Comparison of ENCODE assay signal across 21 cellular contexts in the genomic region with DNA sequence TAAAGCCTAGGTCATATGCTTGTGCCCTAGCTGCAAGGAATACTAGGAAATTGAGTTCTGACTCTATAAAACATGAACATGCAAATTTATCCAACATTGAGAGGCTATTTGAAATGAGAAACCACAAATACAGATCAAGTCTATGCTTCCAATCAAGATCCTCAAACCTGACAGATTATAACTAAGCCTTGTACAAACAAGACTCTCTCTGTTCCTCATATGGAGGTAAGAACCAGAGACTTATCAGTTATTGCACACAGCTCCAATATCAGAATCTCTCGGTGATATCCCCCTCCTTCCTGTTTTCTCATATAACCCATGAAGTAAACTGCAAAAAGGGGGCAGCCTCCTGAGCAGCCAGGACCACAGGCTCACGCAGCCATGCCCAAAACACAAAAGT. TPM values are rescaled to one million over a fixed set of nuclear protein-coding genes. Genes with fewer than 3 reads are reported as not detected.
DNase-seq lines count a peak whose midpoint lies in the region; ATAC-seq, FAIRE-seq and TF ChIP-seq lines count a peak whose summit lies in the region.
"Had no signal": no experiment of that assay in that cellular context is flagged by ENCODE, and none has a peak within 500 bp of the region (broad histone marks: within the 10 kb centered on the region; RNA-seq: fewer than 3 reads in every experiment).

No MANE protein-coding gene starts in this region.

- RAD21 ChIA-PET in GM12878 (lab: Charles Lee; ENCODE audit: unreplicated experiment): interaction anchor here (0.7 to 10.4 kb wide), 18 partner anchors 8 to 240 kb away, joined by 3 to 513 read pairs (median 4); a partner anchor contains a TSS

- SMC1A ChIA-PET in GM12878 (lab: Charles Lee; ENCODE audit: uncharacterized antibody, unreplicated experiment): interaction anchor here (0.7 to 12.4 kb wide), 24 partner anchors 8 to 236 kb away, joined by 3 to 555 read pairs (median 4); a partner anchor contains a TSS

- H3K27me3 Mint-ChIP-seq in activated T-cell treated with anti-CD3 and anti-CD28 coated beads, Interleukin-2, amount 50 U/mL, for 24 hours: no peaks in the 10 kb centered on the region

- H3K4me3 Mint-ChIP-seq in activated T-cell treated with anti-CD3 and anti-CD28 coated beads, Interleukin-2, amount 50 U/mL, for 24 hours: no peak overlapping the region

- H3K4me3 ChIP-seq in OCI-LY3 (ENCODE audit: low read length) (no peak overlapping the region), GM12878 (no peak overlapping the region)
- H3K4me3 ChIP-seq: MG63 had no signal

- H3K36me3 ChIP-seq in OCI-LY3 (replicated peaks; ENCODE audit: low read depth, low read length): no peaks in the 10 kb centered on the region
- peaks cover 0 to 3% of the 10 kb centered on the region in 2 experiments; a peak in 2 of 4 replicates for H3K36me3 ChIP-seq in GM12878 (ENCODE audit: control insufficient read depth in 2 of 2, insufficient read depth in 2 of 2, low read length in 1 of 2)
- H3K36me3 ChIP-seq: MG63 had no signal

- no peak for TF ChIP-seq EP300 in GM12878 (IDR thresholded peaks at IDR 0.05; ENCODE audit: borderline replicate concordance in 1 of 2, control insufficient read depth in 1 of 2, low read depth in 2 of 2, low read length in 2 of 2)

- H3K9me3 Mint-ChIP-seq in activated T-cell treated with anti-CD3 and anti-CD28 coated beads, Interleukin-2, amount 50 U/mL, for 24 hours: no peaks in the 10 kb centered on the region

- no peak for TF ChIP-seq POLR2A in GM12878 (IDR thresholded peaks at IDR 0.05; ENCODE audit: low read depth, low read length)

- WGBS in GM12878 (ENCODE audit: insufficient coverage, insufficient replicate concordance, low lambda C conversion rate, missing lambda C conversion rate): 95% methylated on average over 2 of the region's 2 CpGs

- peaks cover 58% of the 10 kb centered on the region for H4K20me1 ChIP-seq in OCI-LY3 (ENCODE audit: insufficient read depth, low read length)
- 0 out of 2 replicates have a peak, but pooled peaks cover 3% of the 10 kb centered on the region for H4K20me1 ChIP-seq in GM12878 (ENCODE audit: control insufficient read depth, insufficient read depth)

- H3K4me1 Mint-ChIP-seq in activated T-cell treated with anti-CD3 and anti-CD28 coated beads, Interleukin-2, amount 50 U/mL, for 24 hours (ENCODE audit: low read depth): peaks cover 54% of the 10 kb centered on the region

- BruUV-seq in GM12878 (replicated peaks; lab: Mats Ljungman, UMichigan): no TSS peak

- H3K79me2 ChIP-seq in OCI-LY3 (ENCODE audit: low read length) (peaks cover 97% of the 10 kb centered on the region), GM12878 (ENCODE audit: control insufficient read depth, insufficient read depth, low read length) (peaks cover 89% of the 10 kb centered on the region)

- in situ Hi-C loops in GM12878 (cut with MboI): no loop called here

- no peaks in the 10 kb centered on the region for H3K27me3 ChIP-seq in OCI-LY3 (ENCODE audit: low read depth, low read length)
- H3K27me3 ChIP-seq in GM12878 (replicated peaks in 1 of 2; ENCODE audit: control insufficient read depth in 2 of 2, insufficient read depth in 2 of 2, low read length in 1 of 2): no peaks in the 10 kb centered on the region

- H3K27ac Mint-ChIP-seq in activated T-cell treated with anti-CD3 and anti-CD28 coated beads, Interleukin-2, amount 50 U/mL, for 24 hours: peak overlapping the region; percentile 18

- no peak for TF ChIP-seq CTCF in OCI-LY3 (IDR thresholded peaks at IDR 0.05; ENCODE audit: low read depth, low read length)
- no peak for TF ChIP-seq CTCF in GM12878 (IDR thresholded peaks at IDR 0.05 in 2 of 3, conservative IDR thresholded peaks at IDR 0.05 in 1 of 3; ENCODE audit: control insufficient read depth in 2 of 3, extremely low read depth in 1 of 3, insufficient read depth in 1 of 3, low read depth in 3 of 3, low read length in 3 of 3)

- no peak for TF ChIP-seq RAD21 in GM12878 (IDR thresholded peaks at IDR 0.05; ENCODE audit: insufficient read depth, low read depth, low read length)

- H3K4me1 ChIP-seq in OCI-LY3 (ENCODE audit: low read length): peaks cover 64% of the 10 kb centered on the region
- peaks cover 18% of the 10 kb centered on the region for H3K4me1 ChIP-seq in GM12878 (ENCODE audit: control insufficient read depth, insufficient read depth, low read length)

- peak overlapping the region; percentile 39 for H3K4me2 ChIP-seq in OCI-LY3 (ENCODE audit: low read length)
- no peak overlapping the region for H3K4me2 ChIP-seq in GM12878 (ENCODE audit: control insufficient read depth, insufficient read depth)

- H3K36me3 Mint-ChIP-seq in activated T-cell treated with anti-CD3 and anti-CD28 coated beads, Interleukin-2, amount 50 U/mL, for 24 hours (ENCODE audit: low read depth): peaks cover 4% of the 10 kb centered on the region

- H3K9ac ChIP-seq in OCI-LY3 (ENCODE audit: low read length) (no peak overlapping the region), GM12878 (ENCODE audit: control insufficient read depth, insufficient read depth, low read length) (no peak overlapping the region)

- H2AFZ ChIP-seq in OCI-LY3 (ENCODE audit: low read depth, low read length): no peak overlapping the region
- no peak overlapping the region for H2AFZ ChIP-seq in GM12878 (ENCODE audit: control insufficient read depth, low read depth, low read length)

- no peak for ATAC-seq in GM12878

- CTCF ChIA-PET in GM12878 (lab: Yijun Ruan, JAX): interaction anchor here (0.6 to 11.7 kb wide), 16 partner anchors 9 to 382 kb away, joined by 3 to 465 read pairs (median 6); a partner anchor contains a TSS

- DNase-seq in activated T-cell treated with anti-CD3 and anti-CD28 coated beads, Interleukin-2, amount 50 U/mL, for 24 hours: no peak
- DNase-seq in activated T-cell treated with anti-CD3 and anti-CD28 coated beads for 4 hours (no peak), GM12878 (ENCODE audit: low read depth, low spot score) (no peak), amygdala (lab: John Stamatoyannopoulos, UW) (no peak), D341Med (ENCODE audit: low spot score) (no peak), NOMO-1 treated with dmso at 0.1 percent for 144 hours (lab: John Stamatoyannopoulos, UW; ENCODE audit: unreplicated experiment) (no peak), NCI-H2196 (lab: John Stamatoyannopoulos, UW; ENCODE audit: unreplicated experiment) (no peak)
- DNase-seq: AML-193; DND-41; H7; MG63; NCI-H1092 treated with DMSO at 0.1 percent for 48 hours; NCI-H1436 treated with DMSO at 0.1 percent for 48 hours; NCI-H1930; NCI-H2227 treated with DMSO at 0.1 percent for 48 hours; NCI-H510A treated with DMSO at 0.1 percent for 48 hours; NCI-H774; NK-92 treated with Interleukin-12 subunit alpha and Interleukin-12 subunit beta, amount 100 ng/mL, for 24 hours; Right ventricle myocardium superior had no signal

- POLR2A ChIA-PET in GM12878 (lab: Charles Lee): interaction anchor here (0.6 to 7.2 kb wide), 4 partner anchors 36 to 784 kb away, joined by 3 to 93 read pairs (median 9); a partner anchor contains a TSS

- intact Hi-C loops in GM12878 (cut with micrococcal nuclease; ENCODE audit: unreplicated experiment): no loop called here

- H3K27ac ChIP-seq in OCI-LY3 (ENCODE audit: low read length) (peak overlapping the region; percentile 13; the same call in 1 of the 2 replicates), GM12878 (ENCODE audit: control insufficient read depth, insufficient read depth) (0 out of 2 replicates have a peak overlapping the region, but pooled peaks have one; percentile 31)
- H3K27ac ChIP-seq: C4-2B had no signal

- FAIRE-seq in GM12878 (lab: Jason Lieb, UNC): no peak

- H3K9me3 ChIP-seq in OCI-LY3 (ENCODE audit: insufficient read depth, low read length) (no peaks in the 10 kb centered on the region), GM12878 (replicated peaks; ENCODE audit: control insufficient read depth, insufficient read depth, low read length) (no peaks in the 10 kb centered on the region)
- H3K9me3 ChIP-seq: MG63 had no signal

TF ChIP-seq in GM12878, 131 proteins besides CTCF, POLR2A, EP300 and RAD21 (continues in another document):
- no peak for TF ChIP-seq CHD1 (IDR thresholded peaks at IDR 0.05; ENCODE audit: low read depth, low read length)
- no peak for TF ChIP-seq SPI1 (IDR thresholded peaks at IDR 0.05; ENCODE audit: borderline replicate concordance, insufficient read depth, low read depth, low read length)
- TF ChIP-seq STAT1 (conservative IDR thresholded peaks at IDR 0.05): no peak
- no peak for TF ChIP-seq NR2F1 (conservative IDR thresholded peaks at IDR 0.05)
- no peak for TF ChIP-seq DPF2 (IDR thresholded peaks at IDR 0.05)
- no peak for TF ChIP-seq PAX8 (IDR thresholded peaks at IDR 0.05)
- TF ChIP-seq, protein P1, sequence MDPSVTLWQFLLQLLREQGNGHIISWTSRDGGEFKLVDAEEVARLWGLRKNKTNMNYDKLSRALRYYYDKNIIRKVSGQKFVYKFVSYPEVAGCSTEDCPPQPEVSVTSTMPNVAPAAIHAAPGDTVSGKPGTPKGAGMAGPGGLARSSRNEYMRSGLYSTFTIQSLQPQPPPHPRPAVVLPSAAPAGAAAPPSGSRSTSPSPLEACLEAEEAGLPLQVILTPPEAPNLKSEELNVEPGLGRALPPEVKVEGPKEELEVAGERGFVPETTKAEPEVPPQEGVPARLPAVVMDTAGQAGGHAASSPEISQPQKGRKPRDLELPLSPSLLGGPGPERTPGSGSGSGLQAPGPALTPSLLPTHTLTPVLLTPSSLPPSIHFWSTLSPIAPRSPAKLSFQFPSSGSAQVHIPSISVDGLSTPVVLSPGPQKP (IDR thresholded peaks at IDR 0.05; ENCODE audit: low read depth, low read length): no peak

RNA-seq across cellular contexts. Expression of a gene that starts 36.6 kb away (rescaled TPM):
- total RNA-seq in GM12878 (2013; cell fraction: nucleolus; rRNA removed): 401 and 420 TPM in 2 replicates
- total RNA-seq in GM12878 (2014; rRNA removed): 56.4 and 73.7 TPM in 2 replicates
- 118 and 122 TPM in 2 replicates for total RNA-seq in GM12878 (2014; rRNA removed; fragmentation: Illumina TruSeq; extraction: Trizol)
- total RNA-seq in GM12878 (2021): 60.4 and 61.3 TPM in 2 replicates
- 43.9 TPM for polyA plus RNA-seq in GM12878 (2011; ENCODE audit: low read depth)
- polyA plus RNA-seq in GM12878 (2011; rRNA removed): 51.9 and 67.4 TPM in 2 replicates
- 14.5 and 19.1 TPM in 2 replicates for polyA plus RNA-seq in GM12878 (2011; cell fraction: cytosol; rRNA removed)
- polyA plus RNA-seq in GM12878 (2011; cell fraction: nucleus; rRNA removed): 95.0 and 104 TPM in 2 replicates
- polyA plus RNA-seq in GM12878 (2012): 48.5 and 61.3 TPM in 2 replicates
- polyA plus RNA-seq in GM12878 (2014; fragmentation: Illumina TruSeq; extraction: Trizol): 55.8 and 82.0 TPM in 2 replicates
- 10 to 100 TPM; 40.2 to 42.5 TPM for polyA plus RNA-seq in GM12878 (2014; fragmentation: Nextera tagmentation; extraction: Ambion mirVana)
- 34.6 and 42.0 TPM in 2 replicates for polyA plus RNA-seq in GM12878 (2014; rRNA removed)
- 10 to 100 TPM; 35.8 to 37.4 TPM for polyA plus RNA-seq in GM12878 (2016; fragmentation: Nextera tagmentation; extraction: Ambion mirVana)
- polyA minus RNA-seq in GM12878 (2011; rRNA and poly(A)+ RNA removed): 87.7 and 134 TPM in 2 replicates
- 21.4 and 22.9 TPM in 2 replicates for polyA minus RNA-seq in GM12878 (2011; cell fraction: cytosol; rRNA and poly(A)+ RNA removed)
- 101 and 142 TPM in 2 replicates for polyA minus RNA-seq in GM12878 (2011; cell fraction: nucleus; rRNA and poly(A)+ RNA removed)
